Comparison of ENCODE assay signal across 1 cellular context in the genomic region with DNA sequence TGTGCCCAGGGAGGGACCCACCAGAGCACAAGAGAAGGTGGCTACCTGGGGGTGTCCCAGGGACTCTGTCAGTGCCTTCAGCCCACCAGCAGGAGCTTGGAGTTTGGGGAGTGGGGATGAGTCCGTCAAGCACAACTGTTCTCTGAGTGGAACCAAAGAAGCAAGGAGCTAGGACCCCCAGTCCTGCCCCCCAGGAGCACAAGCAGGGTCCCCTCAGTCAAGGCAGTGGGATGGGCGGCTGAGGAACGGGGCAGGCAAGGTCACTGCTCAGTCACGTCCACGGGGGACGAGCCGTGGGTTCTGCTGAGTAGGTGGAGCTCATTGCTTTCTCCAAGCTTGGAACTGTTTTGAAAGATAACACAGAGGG.
TF ChIP-seq lines count a peak whose summit lies in the region.

No MANE protein-coding gene starts in this region.

TF ChIP-seq in GM23338, 12 proteins besides CTCF, POLR2A, EP300 and RAD21 (continued from another document):
- TF ChIP-seq ZNF462 (CRISPR knock-in tag; IDR thresholded peaks at IDR 0.05) (no peak), STAT1 (IDR thresholded peaks at IDR 0.05; ENCODE audit: unreplicated experiment) (no peak), ZNF114 (CRISPR knock-in tag; IDR thresholded peaks at IDR 0.05) (no peak), EZH2 (IDR thresholded peaks at IDR 0.05; ENCODE audit: low read depth, unreplicated experiment) (no peak), POLR2AphosphoS5 (IDR thresholded peaks at IDR 0.05; ENCODE audit: low read depth) (no peak), JUNB (IDR thresholded peaks at IDR 0.05; ENCODE audit: unreplicated experiment) (no peak), CREB1 (CRISPR knock-in tag; IDR thresholded peaks at IDR 0.05; ENCODE audit: low read depth) (no peak), NANOG (IDR thresholded peaks at IDR 0.05; ENCODE audit: borderline replicate concordance) (no peak)
- TF ChIP-seq, protein P1, sequence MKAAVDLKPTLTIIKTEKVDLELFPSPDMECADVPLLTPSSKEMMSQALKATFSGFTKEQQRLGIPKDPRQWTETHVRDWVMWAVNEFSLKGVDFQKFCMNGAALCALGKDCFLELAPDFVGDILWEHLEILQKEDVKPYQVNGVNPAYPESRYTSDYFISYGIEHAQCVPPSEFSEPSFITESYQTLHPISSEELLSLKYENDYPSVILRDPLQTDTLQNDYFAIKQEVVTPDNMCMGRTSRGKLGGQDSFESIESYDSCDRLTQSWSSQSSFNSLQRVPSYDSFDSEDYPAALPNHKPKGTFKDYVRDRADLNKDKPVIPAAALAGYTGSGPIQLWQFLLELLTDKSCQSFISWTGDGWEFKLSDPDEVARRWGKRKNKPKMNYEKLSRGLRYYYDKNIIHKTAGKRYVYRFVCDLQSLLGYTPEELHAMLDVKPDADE (IDR thresholded peaks at IDR 0.05) = no peak
